Comparison of ENCODE assay signal across 26 cellular contexts in the genomic region with DNA sequence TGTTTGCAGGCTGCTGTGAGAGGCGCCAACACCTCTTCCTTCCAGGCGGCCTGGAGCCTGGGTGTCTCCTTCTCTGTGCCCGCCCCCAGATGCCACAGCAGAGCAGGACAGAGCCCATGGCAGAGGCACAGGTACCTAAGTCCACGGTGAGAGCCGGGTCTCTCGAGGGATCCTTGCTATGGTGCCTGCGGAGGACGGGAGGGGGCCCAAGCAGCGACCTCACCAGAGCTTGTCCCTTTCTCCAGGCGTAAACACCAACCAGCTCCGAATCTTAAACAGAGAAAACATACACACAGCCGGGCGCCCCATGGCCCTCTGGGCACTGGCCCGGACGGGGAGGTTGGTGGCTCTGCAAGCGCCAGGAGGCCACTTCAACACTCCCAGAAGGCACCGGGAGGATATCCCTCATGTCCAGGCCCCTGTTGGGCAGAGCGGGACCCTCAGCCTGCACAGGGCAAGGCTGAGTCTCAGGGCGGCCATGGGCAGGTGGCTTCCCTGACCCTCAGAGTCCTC. TPM values are rescaled to one million over a fixed set of nuclear protein-coding genes. Genes with fewer than 3 reads are reported as not detected.
"Had no signal": no experiment of that assay in that cellular context is flagged by ENCODE, and none has a peak within 500 bp of the region (broad histone marks: within the 10 kb centered on the region; RNA-seq: fewer than 3 reads in every experiment).

No MANE protein-coding gene starts in this region.

- FAIRE-seq: endometrium, frontal cortex, islet of Langerhans had no signal

- H3K27me3 ChIP-seq: ovary, right lobe of liver had no signal

- H3K27ac ChIP-seq: heart left ventricle, ovary, right lobe of liver, spleen, stomach, thoracic aorta had no signal

- DNase-seq: effector memory CD4-positive, alpha-beta T cell; heart left ventricle; hypothalamus; mammary epithelial cell; natural killer cell; nucleus accumbens; ovary; spleen; stimulated activated CD4-positive, alpha-beta T cell treated with anti-CD3 and anti-CD28 coated beads, Interleukin-15, amount 100 ng/mL, for 24 hours; stimulated activated CD4-positive, alpha-beta T cell treated with anti-CD3 and anti-CD28 coated beads, Interleukin-1b, Interleukin-23, amount 100 ng/mL, for 48 hours; stimulated activated CD4-positive, alpha-beta T cell treated with anti-CD3 and anti-CD28 coated beads, Interleukin-4, amount 100 ng/mL, for 24 hours; trophoblast cell had no signal

- H3K4me3 ChIP-seq: heart left ventricle, mucosa of descending colon, ovary, right lobe of liver, spleen, stomach, thoracic aorta had no signal

- H3K36me3 ChIP-seq: heart left ventricle, ovary, right lobe of liver, spleen, stomach, thoracic aorta had no signal

- ATAC-seq: left lobe of liver; mucosa of descending colon; natural killer cell; stimulated activated memory B cell treated with anti-CD40 and anti-IgM and Interleukin-4, amounts not matched to agents 10 μg/mL and 1 μg/mL and 100 μg/mL, for 72 hours had no signal

- H3K4me1 ChIP-seq: heart left ventricle had no signal

- H3K9me3 ChIP-seq: heart left ventricle, mucosa of descending colon, ovary, right lobe of liver, spleen, stomach, thoracic aorta had no signal

RNA-seq across cellular contexts. Expression of a gene that starts 11.8 kb away (rescaled TPM):
- total RNA-seq: esophagus mucosa, fibroblast of lung, glomerular endothelial cell, mesenteric fat pad, posterior vena cava, thoracic aorta had no signal
- polyA plus RNA-seq: fibroblast of lung, heart left ventricle, mammary epithelial cell had no signal
